Comparison of ENCODE assay signal across 17 cellular contexts in genomic region chr6:148324297-148325007, GRCh38. TPM values are rescaled to one million over a fixed set of nuclear protein-coding genes. Genes with fewer than 3 reads are reported as not detected.
A peak's percentile ranks its signal among the peaks of the same experiment; 100 is the strongest.
DNase-seq lines count a peak whose midpoint lies in the region; ATAC-seq and TF ChIP-seq lines count a peak whose summit lies in the region.
"Had no signal": no experiment of that assay in that cellular context is flagged by ENCODE, and none has a peak within 500 bp of the region (broad histone marks: within the 10 kb centered on the region; RNA-seq: fewer than 3 reads in every experiment).

No MANE protein-coding gene starts in this region.

- H3K27ac Mint-ChIP-seq in immature natural killer cell, result no peak overlapping the region
- H3K27ac Mint-ChIP-seq in activated T-helper 17 cell treated with anti-CD3 and anti-CD28 coated beads, Interleukin-2, amount 50 U/mL, for 72 hours, result no peak overlapping the region
- H3K27ac Mint-ChIP-seq in stimulated activated naive CD8-positive, alpha-beta T cell treated with anti-CD3 and anti-CD28 coated beads, Interleukin-15, amount 100 ng/mL, for 72 hours, result no peak overlapping the region
- H3K27ac Mint-ChIP-seq: activated CD4-positive, alpha-beta memory T cell treated with anti-CD3 and anti-CD28 coated beads, Interleukin-2, amount 10 ng/mL, durations not matched to agents 7 days and 5 days; B cell; IgD-negative memory B cell had no signal

- no peak overlapping the region for H3K4me3 ChIP-seq in AG09309 (ENCODE audit: control insufficient read depth, low read depth, low read length)
- H3K4me3 ChIP-seq in Loucy (ENCODE audit: low read length, poor library complexity, severe bottlenecking), result no peak overlapping the region
- H3K4me3 ChIP-seq in adipocyte (ENCODE audit: low read length), result no peak overlapping the region
- H3K4me3 ChIP-seq in vagina, result no peak overlapping the region
- H3K4me3 ChIP-seq: thyroid gland had no signal

- H3K36me3 ChIP-seq in Loucy (ENCODE audit: insufficient read depth, low read length), result no peaks in the 10 kb centered on the region
- H3K36me3 ChIP-seq in adipocyte (ENCODE audit: control insufficient read depth, insufficient read depth, low read length, severe bottlenecking), result no peaks in the 10 kb centered on the region
- no peaks in the 10 kb centered on the region for H3K36me3 ChIP-seq in vagina
- H3K36me3 ChIP-seq: thyroid gland had no signal

- TF ChIP-seq CTCF in AG09309 (IDR thresholded peaks at IDR 0.05; ENCODE audit: control insufficient read depth, insufficient read depth, low read depth, low read length, missing control alignments), result no peak
- TF ChIP-seq CTCF in Loucy (conservative IDR thresholded peaks at IDR 0.05; ENCODE audit: low read length), result no peak
- no peak for TF ChIP-seq CTCF in vagina (IDR thresholded peaks at IDR 0.05)

- H3K79me2 ChIP-seq in Loucy (ENCODE audit: insufficient read depth, low read length), result no peaks in the 10 kb centered on the region

- intact Hi-C loops in vagina (cut with DNase I), result no loop called here

- H3K9me3 Mint-ChIP-seq in immature natural killer cell, result peaks cover 0 to 2% (median 0%) of the 10 kb centered on the region in 6 donors
- no peaks in the 10 kb centered on the region for H3K9me3 Mint-ChIP-seq in activated T-helper 17 cell treated with anti-CD3 and anti-CD28 coated beads, Interleukin-2, amount 50 U/mL, for 72 hours
- no peaks in the 10 kb centered on the region for H3K9me3 Mint-ChIP-seq in stimulated activated naive CD8-positive, alpha-beta T cell treated with anti-CD3 and anti-CD28 coated beads, Interleukin-15, amount 100 ng/mL, for 72 hours

- no peaks in the 10 kb centered on the region for H3K36me3 Mint-ChIP-seq in immature natural killer cell
- no peaks in the 10 kb centered on the region for H3K36me3 Mint-ChIP-seq in activated T-helper 17 cell treated with anti-CD3 and anti-CD28 coated beads, Interleukin-2, amount 50 U/mL, for 72 hours (ENCODE audit: low read depth)

- ATAC-seq in activated T-helper 17 cell treated with anti-CD3 and anti-CD28 coated beads, Interleukin-2, amount 50 U/mL, for 72 hours (replicated peaks), result no peak
- no peak for ATAC-seq in stimulated activated naive CD8-positive, alpha-beta T cell treated with anti-CD3 and anti-CD28 coated beads, Interleukin-15, amount 100 ng/mL, for 72 hours

- no peaks in the 10 kb centered on the region for H3K27me3 ChIP-seq in Loucy (ENCODE audit: insufficient read depth, low read length, poor library complexity, severe bottlenecking)
- H3K27me3 ChIP-seq in adipocyte (replicated peaks; ENCODE audit: control insufficient read depth, insufficient read depth, low read length), result no peaks in the 10 kb centered on the region
- H3K27me3 ChIP-seq in vagina, result no peaks in the 10 kb centered on the region
- H3K27me3 ChIP-seq: thyroid gland had no signal

- H3K9me2 ChIP-seq in Loucy (replicated peaks; ENCODE audit: low read depth, low read length), result no peaks in the 10 kb centered on the region

- H2AFZ ChIP-seq in Loucy (ENCODE audit: low read length), result no peak overlapping the region

- H3K4me1 ChIP-seq in Loucy (ENCODE audit: insufficient read depth, low read length, poor library complexity, severe bottlenecking) (peaks cover 19% of the 10 kb centered on the region), adipocyte (ENCODE audit: control insufficient read depth, insufficient read depth, low read length) (peaks cover 38% of the 10 kb centered on the region), vagina (peaks cover 10% of the 10 kb centered on the region)

- TF ChIP-seq POLR2A in vagina (IDR thresholded peaks at IDR 0.05), result no peak

- H3K4me2 ChIP-seq in Loucy (ENCODE audit: low read depth, low read length, poor library complexity, severe bottlenecking), result peak overlapping the region; percentile 64

- H3K4me1 Mint-ChIP-seq in immature natural killer cell, result peaks cover 0 to 12% of the 10 kb centered on the region in 2 donors
- H3K4me1 Mint-ChIP-seq in activated T-helper 17 cell treated with anti-CD3 and anti-CD28 coated beads, Interleukin-2, amount 50 U/mL, for 72 hours, result no peaks in the 10 kb centered on the region
- H3K4me1 Mint-ChIP-seq in stimulated activated naive CD8-positive, alpha-beta T cell treated with anti-CD3 and anti-CD28 coated beads, Interleukin-15, amount 100 ng/mL, for 72 hours, result no peaks in the 10 kb centered on the region
- H3K4me1 Mint-ChIP-seq: B cell, IgD-negative memory B cell had no signal

- no peak overlapping the region for H3K9ac ChIP-seq in Loucy (ENCODE audit: low read depth, low read length, poor library complexity, severe bottlenecking)
- peak overlapping the region; percentile 28 for H3K9ac ChIP-seq in adipocyte (ENCODE audit: low read length)

- H3K27me3 Mint-ChIP-seq in immature natural killer cell (ENCODE audit: low read depth in 3 of 3), result peaks cover 0 to 3% (median 2%) of the 10 kb centered on the region in 3 donors
- H3K27me3 Mint-ChIP-seq in activated T-helper 17 cell treated with anti-CD3 and anti-CD28 coated beads, Interleukin-2, amount 50 U/mL, for 72 hours, result peaks cover 7% of the 10 kb centered on the region
- peaks cover 34% of the 10 kb centered on the region for H3K27me3 Mint-ChIP-seq in stimulated activated naive CD8-positive, alpha-beta T cell treated with anti-CD3 and anti-CD28 coated beads, Interleukin-15, amount 100 ng/mL, for 72 hours

- no peaks in the 10 kb centered on the region for H4K20me1 ChIP-seq in Loucy (ENCODE audit: insufficient read depth, low read length, poor library complexity, severe bottlenecking)

- peak overlapping the region in 1 of 5 donors; percentile 57 for H3K4me3 Mint-ChIP-seq in immature natural killer cell
- H3K4me3 Mint-ChIP-seq in activated T-helper 17 cell treated with anti-CD3 and anti-CD28 coated beads, Interleukin-2, amount 50 U/mL, for 72 hours, result no peak overlapping the region
- H3K4me3 Mint-ChIP-seq in stimulated activated naive CD8-positive, alpha-beta T cell treated with anti-CD3 and anti-CD28 coated beads, Interleukin-15, amount 100 ng/mL, for 72 hours, result no peak overlapping the region
- H3K4me3 Mint-ChIP-seq: activated CD4-positive, alpha-beta memory T cell treated with anti-CD3 and anti-CD28 coated beads, Interleukin-2, amount 10 ng/mL, durations not matched to agents 7 days and 5 days; B cell; IgD-negative memory B cell had no signal

- no peak overlapping the region for H3K27ac ChIP-seq in vagina
- H3K27ac ChIP-seq: thyroid gland had no signal

- H3K9me3 ChIP-seq in Loucy (ENCODE audit: insufficient read depth, low read depth, low read length), result no peaks in the 10 kb centered on the region
- no peaks in the 10 kb centered on the region for H3K9me3 ChIP-seq in adipocyte (ENCODE audit: control insufficient read depth, low read length)
- H3K9me3 ChIP-seq in vagina, result no peaks in the 10 kb centered on the region
- H3K9me3 ChIP-seq: thyroid gland had no signal

- DNase-seq in AG09309 (ENCODE audit: low read depth) (peak; percentile 81), adipocyte (ENCODE audit: low read depth) (peak; percentile 46), immature natural killer cell (peak in 2 of 3 donors; percentile 3 to 14), vagina (ENCODE audit: extremely low spot score in 2 of 2) (no peak)
- DNase-seq in stimulated activated naive CD8-positive, alpha-beta T cell treated with anti-CD3 and anti-CD28 coated beads, Interleukin-15, amount 100 ng/mL, for 72 hours, result no peak
- DNase-seq in activated effector memory CD4-positive, alpha-beta T cell treated with anti-CD3 and anti-CD28 coated beads, Interleukin-2, amount 50 U/mL, for 16 hours, result no peak
- DNase-seq: activated CD4-positive, alpha-beta memory T cell treated with anti-CD3 and anti-CD28 coated beads, Interleukin-2, amount 10 ng/mL, durations not matched to agents 7 days and 5 days; DND-41; effector CD4-positive, alpha-beta T cell; NCI-H1694 treated with DMSO at 0.1 percent for 48 hours; NCI-H510A treated with DMSO at 0.1 percent for 48 hours; SHP77; thyroid gland had no signal

- no peaks in the 10 kb centered on the region for H3F3A ChIP-seq in Loucy (ENCODE audit: low read depth)

RNA-seq across cellular contexts. Expression of gene SASH1, which starts 18.2 kb away (rescaled TPM):
- polyA plus RNA-seq in immature natural killer cell, result not detected
- 1 to 10 TPM; 1.8 to 2.9 TPM for total RNA-seq in activated T-helper 17 cell treated with anti-CD3 and anti-CD28 coated beads, Interleukin-2, amount 50 U/mL, for 72 hours
- total RNA-seq in vagina, result 86.4 TPM

Comparison
In these comparisons a context has a peak if more than half of its experiments do, and no peak if none do; other contexts are left out.
1. DNase-seq: peak in AG09309 (single experiment), adipocyte (single experiment) and immature natural killer cell (2 of 3); none in stimulated activated naive CD8-positive, alpha-beta T cell treated with anti-CD3 and anti-CD28 coated beads, Interleukin-15, amount 100 ng/mL, for 72 hours (0 of 2), vagina (0 of 2) and activated effector memory CD4-positive, alpha-beta T cell treated with anti-CD3 and anti-CD28 coated beads, Interleukin-2, amount 50 U/mL, for 16 hours (single experiment).
2. RNA of gene SASH1, which starts 18.2 kb away (total RNA-seq): 86.4 TPM in vagina (single experiment); 1.8 to 2.9 TPM in activated T-helper 17 cell treated with anti-CD3 and anti-CD28 coated beads, Interleukin-2, amount 50 U/mL, for 72 hours; every median in the first group is over 10 times any median in the second.